Comparison of ENCODE assay signal across 1 cellular context in genomic region chr17:78921437-78921971, GRCh38.
TF ChIP-seq lines count a peak whose summit lies in the region.

No MANE protein-coding gene starts in this region.

TF ChIP-seq in IMR-90, 13 proteins besides CTCF, POLR2A, EP300 and RAD21:
- no peak for TF ChIP-seq MXI1 (IDR thresholded peaks at IDR 0.05; ENCODE audit: borderline replicate concordance, low read depth, low read length)
- TF ChIP-seq MAFK (IDR thresholded peaks at IDR 0.05; ENCODE audit: low read depth, low read length): no peak
- TF ChIP-seq, protein P1, sequence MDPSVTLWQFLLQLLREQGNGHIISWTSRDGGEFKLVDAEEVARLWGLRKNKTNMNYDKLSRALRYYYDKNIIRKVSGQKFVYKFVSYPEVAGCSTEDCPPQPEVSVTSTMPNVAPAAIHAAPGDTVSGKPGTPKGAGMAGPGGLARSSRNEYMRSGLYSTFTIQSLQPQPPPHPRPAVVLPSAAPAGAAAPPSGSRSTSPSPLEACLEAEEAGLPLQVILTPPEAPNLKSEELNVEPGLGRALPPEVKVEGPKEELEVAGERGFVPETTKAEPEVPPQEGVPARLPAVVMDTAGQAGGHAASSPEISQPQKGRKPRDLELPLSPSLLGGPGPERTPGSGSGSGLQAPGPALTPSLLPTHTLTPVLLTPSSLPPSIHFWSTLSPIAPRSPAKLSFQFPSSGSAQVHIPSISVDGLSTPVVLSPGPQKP (IDR thresholded peaks at IDR 0.05; ENCODE audit: borderline replicate concordance, low read depth, low read length): no peak
- TF ChIP-seq USF2 (IDR thresholded peaks at IDR 0.05; ENCODE audit: low read depth, low read length): no peak
- TF ChIP-seq BHLHE40 (IDR thresholded peaks at IDR 0.05; ENCODE audit: low read depth, low read length): no peak
- no peak for TF ChIP-seq RFX5 (IDR thresholded peaks at IDR 0.05; ENCODE audit: low read depth, low read length)
- TF ChIP-seq CEBPB (IDR thresholded peaks at IDR 0.05; ENCODE audit: low read depth, low read length): no peak
- TF ChIP-seq NFE2L2 (IDR thresholded peaks at IDR 0.05; ENCODE audit: low read depth, low read length): no peak
- TF ChIP-seq CHD1 (IDR thresholded peaks at IDR 0.05; ENCODE audit: low read depth, low read length): no peak
- no peak for TF ChIP-seq RCOR1 (IDR thresholded peaks at IDR 0.05; ENCODE audit: insufficient replicate concordance, low read length)
- no peak for TF ChIP-seq FOS (IDR thresholded peaks at IDR 0.05; ENCODE audit: low read depth, low read length)
- no peak for TF ChIP-seq MAZ (IDR thresholded peaks at IDR 0.05; ENCODE audit: borderline replicate concordance, low read depth, low read length)
- no peak for TF ChIP-seq SMC3 (IDR thresholded peaks at IDR 0.05; ENCODE audit: low read depth, low read length)
